14 cellular contexts compared by ENCODE assay signal in the genomic region with DNA sequence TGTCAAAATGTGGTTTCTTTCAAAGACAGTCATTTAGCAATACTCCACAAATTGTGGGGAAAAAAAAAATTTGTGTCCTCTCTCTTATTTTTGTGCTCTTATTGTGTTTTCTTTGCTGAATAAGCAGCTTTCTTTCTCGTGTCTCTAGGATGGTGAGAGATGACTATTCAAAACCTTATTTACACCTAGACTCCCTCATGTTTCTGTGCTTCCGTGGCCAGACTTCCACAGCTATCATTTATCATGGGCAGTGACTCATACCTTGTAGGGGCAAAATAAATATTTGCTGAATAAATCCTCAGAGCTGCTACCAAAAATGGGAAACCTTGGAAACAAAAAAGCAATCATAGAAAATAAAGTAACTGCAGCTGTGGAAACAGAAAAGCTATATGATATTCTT.
DNase-seq lines count a peak whose midpoint lies in the region; ATAC-seq, FAIRE-seq and TF ChIP-seq lines count a peak whose summit lies in the region.
"Had no signal": no experiment of that assay in that cellular context is flagged by ENCODE, and none has a peak within 500 bp of the region (broad histone marks: within the 10 kb centered on the region; RNA-seq: fewer than 3 reads in every experiment).

No MANE protein-coding gene starts in this region.

- H3K27me3 Mint-ChIP-seq in endothelial cell (ENCODE audit: unreplicated experiment) = no peaks in the 10 kb centered on the region

- H3K4me1 Mint-ChIP-seq in endothelial cell (ENCODE audit: unreplicated experiment) = peaks cover 3% of the 10 kb centered on the region

- no peak for TF ChIP-seq CTCF in endothelial cell (IDR thresholded peaks at IDR 0.05; ENCODE audit: unreplicated experiment)

- no peak overlapping the region for H3K4me3 Mint-ChIP-seq in endothelial cell (ENCODE audit: unreplicated experiment)
- H3K4me3 Mint-ChIP-seq: activated naive CD8-positive, alpha-beta T cell had no signal

- ATAC-seq in SK-N-SH treated with all-trans-retinoic acid at 6 μM for 48 hours = peak; percentile 85
- no peak for ATAC-seq in GM18867 (IDR thresholded peaks at IDR 0.05; ENCODE audit: unreplicated experiment)
- no peak for ATAC-seq in HG03039 (IDR thresholded peaks at IDR 0.05; ENCODE audit: unreplicated experiment)

- no peaks in the 10 kb centered on the region for H3K36me3 Mint-ChIP-seq in endothelial cell (ENCODE audit: low read depth, unreplicated experiment)
- H3K36me3 Mint-ChIP-seq: activated naive CD8-positive, alpha-beta T cell had no signal

- DNase-seq in A172 (ENCODE audit: low spot score) (peak; percentile 30), HTR-8/SVneo (ENCODE audit: insufficient read length, low spot score) (peak; percentile 5), endothelial cell (ENCODE audit: low spot score) (no peak)
- DNase-seq in activated CD4-positive, CD25-positive, alpha-beta regulatory T cell (lab: John Stamatoyannopoulos, UW) = no peak
- DNase-seq: effector CD8-positive, alpha-beta T cell; H7; KG1; small intestine had no signal

- H3K27ac Mint-ChIP-seq in endothelial cell (ENCODE audit: unreplicated experiment) = no peak overlapping the region
- H3K27ac Mint-ChIP-seq: activated naive CD8-positive, alpha-beta T cell had no signal

- FAIRE-seq in HTR-8/SVneo (lab: Jason Lieb, UNC) (no peak), islet of Langerhans (lab: Jason Lieb, UNC) (peak; percentile 100)
- FAIRE-seq: G401.6, small intestine had no signal

- H3K9me3 Mint-ChIP-seq in endothelial cell (ENCODE audit: unreplicated experiment) = no peaks in the 10 kb centered on the region

TF ChIP-seq in SK-N-SH treated with all-trans-retinoic acid at 6 μM for 48 hours, 23 proteins besides CTCF, POLR2A, EP300 and RAD21:
- TF ChIP-seq TOX (CRISPR knock-in tag; IDR thresholded peaks at IDR 0.05; ENCODE audit: borderline replicate concordance) = no peak
- no peak for TF ChIP-seq OSR1 (CRISPR knock-in tag; IDR thresholded peaks at IDR 0.05)
- no peak for TF ChIP-seq ZNF70 (CRISPR knock-in tag; IDR thresholded peaks at IDR 0.05)
- peak; percentile 60; the same call in 1 of the 2 replicates for TF ChIP-seq ISL1 (CRISPR knock-in tag; IDR thresholded peaks at IDR 0.05)

Comparison
In these comparisons a context has a peak if more than half of its experiments do, and no peak if none do; other contexts are left out.
1. DNase-seq: peak in A172 (single experiment) and HTR-8/SVneo (single experiment); none in endothelial cell (single experiment) and activated CD4-positive, CD25-positive, alpha-beta regulatory T cell (0 of 4).